11 cellular contexts compared by ENCODE assay signal in genomic region chr9:35686222-35687203, GRCh38. TPM values are rescaled to one million over a fixed set of nuclear protein-coding genes. Genes with fewer than 3 reads are reported as not detected.
A peak's percentile ranks its signal among the peaks of the same experiment; 100 is the strongest.
DNase-seq lines count a peak whose midpoint lies in the region; ATAC-seq and TF ChIP-seq lines count a peak whose summit lies in the region.
"Had no signal": no experiment of that assay in that cellular context is flagged by ENCODE, and none has a peak within 500 bp of the region (broad histone marks: within the 10 kb centered on the region; RNA-seq: fewer than 3 reads in every experiment).

No MANE protein-coding gene starts in this region.

- peaks cover 3% of the 10 kb centered on the region for H3K79me2 ChIP-seq in hepatocyte

- TF ChIP-seq CTCF in WI38 (IDR thresholded peaks at IDR 0.05; ENCODE audit: low read depth, low read length) (no peak), fibroblast of the aortic adventitia (IDR thresholded peaks at IDR 0.05; ENCODE audit: insufficient read depth, low read length) (no peak), retinal pigment epithelial cell (conservative IDR thresholded peaks at IDR 0.05; ENCODE audit: low read depth, low read length) (no peak), hepatocyte (IDR thresholded peaks at IDR 0.05; ENCODE audit: poor library complexity) (no peak)

- POLR2A ChIA-PET in activated CD8-positive, alpha-beta T cell treated with anti-CD3 and anti-CD28 coated beads, Interleukin-2, amount 10 ng/mL, durations not matched to agents 7 days and 5 days (lab: Charles Lee): no interaction called here

- 76% methylated on average over 11 of the region's 11 CpGs for WGBS in hepatocyte (ENCODE audit: low lambda C conversion rate, missing lambda C conversion rate)

- no peaks in the 10 kb centered on the region for H4K20me1 ChIP-seq in hepatocyte (ENCODE audit: insufficient read depth, poor library complexity, severe bottlenecking)

- no peaks in the 10 kb centered on the region for H3K27me3 Mint-ChIP-seq in activated CD8-positive, alpha-beta T cell treated with anti-CD3 and anti-CD28 coated beads, Interleukin-2, amount 10 ng/mL, durations not matched to agents 7 days and 5 days (ENCODE audit: low read depth)

- no peaks in the 10 kb centered on the region for H3K36me3 Mint-ChIP-seq in activated CD8-positive, alpha-beta T cell treated with anti-CD3 and anti-CD28 coated beads, Interleukin-2, amount 10 ng/mL, durations not matched to agents 7 days and 5 days (ENCODE audit: low read depth)

- CTCF ChIA-PET in activated CD8-positive, alpha-beta T cell treated with anti-CD3 and anti-CD28 coated beads, Interleukin-2, amount 10 ng/mL, durations not matched to agents 7 days and 5 days (lab: Charles Lee): interaction anchor here (0.7 to 2.2 kb wide), 6 partner anchors 9 to 83 kb away, joined by 3 to 22 read pairs (median 4); no protein-coding TSS in a partner anchor

- H3K4me1 Mint-ChIP-seq in activated CD8-positive, alpha-beta T cell treated with anti-CD3 and anti-CD28 coated beads, Interleukin-2, amount 10 ng/mL, durations not matched to agents 7 days and 5 days (ENCODE audit: low read depth): peaks cover 29% of the 10 kb centered on the region

- ATAC-seq in HG02884 (IDR thresholded peaks at IDR 0.05; ENCODE audit: unreplicated experiment): no peak
- ATAC-seq in activated CD8-positive, alpha-beta T cell treated with anti-CD3 and anti-CD28 coated beads, Interleukin-2, amount 10 ng/mL, durations not matched to agents 7 days and 5 days: no peak
- ATAC-seq: HCT116 had no signal

- DNase-seq in EH (ENCODE audit: low read depth): peak; percentile 68
- peak; percentile 35 for DNase-seq in fibroblast of the aortic adventitia (ENCODE audit: low read depth)
- no peak for DNase-seq in retinal pigment epithelial cell (ENCODE audit: low read depth)
- no peak for DNase-seq in activated CD8-positive, alpha-beta T cell treated with anti-CD3 and anti-CD28 coated beads, Interleukin-2, amount 10 ng/mL, durations not matched to agents 7 days and 5 days
- no peak for DNase-seq in KBM-7
- no peak for DNase-seq in hepatocyte (ENCODE audit: low spot score)
- DNase-seq: NCI-H187 treated with DMSO at 0.1 percent for 48 hours had no signal

- H2AFZ ChIP-seq in hepatocyte: no peak overlapping the region

- no peaks in the 10 kb centered on the region for H3K9me2 ChIP-seq in hepatocyte (replicated peaks; ENCODE audit: insufficient read depth)

- no peak overlapping the region for H3K4me2 ChIP-seq in hepatocyte

- no peak overlapping the region for H3K27ac ChIP-seq in hepatocyte
- H3K27ac ChIP-seq: HL-60 had no signal

- no peak overlapping the region for H3K27ac Mint-ChIP-seq in activated CD8-positive, alpha-beta T cell treated with anti-CD3 and anti-CD28 coated beads, Interleukin-2, amount 10 ng/mL, durations not matched to agents 7 days and 5 days

- H3K4me3 ChIP-seq in WI38 (ENCODE audit: low read depth, low read length) (peak overlapping the region; percentile 100), fibroblast of the aortic adventitia (ENCODE audit: low read depth, low read length) (peak overlapping the region; percentile 35), retinal pigment epithelial cell (ENCODE audit: low read length) (peak overlapping the region; percentile 81), hepatocyte (no peak overlapping the region)

- H3K27me3 ChIP-seq in hepatocyte: no peaks in the 10 kb centered on the region

- peaks cover 16% of the 10 kb centered on the region for H3K4me1 ChIP-seq in hepatocyte (ENCODE audit: insufficient read depth)

- no peaks in the 10 kb centered on the region for H3K9me3 ChIP-seq in hepatocyte (ENCODE audit: low read depth)

- H3K9me3 Mint-ChIP-seq in activated CD8-positive, alpha-beta T cell treated with anti-CD3 and anti-CD28 coated beads, Interleukin-2, amount 10 ng/mL, durations not matched to agents 7 days and 5 days (ENCODE audit: insufficient read depth): no peaks in the 10 kb centered on the region

- H3K36me3 ChIP-seq in hepatocyte (replicated peaks; ENCODE audit: insufficient read depth, low read depth): no peaks in the 10 kb centered on the region

- H3K4me3 Mint-ChIP-seq in activated CD8-positive, alpha-beta T cell treated with anti-CD3 and anti-CD28 coated beads, Interleukin-2, amount 10 ng/mL, durations not matched to agents 7 days and 5 days: no peak overlapping the region

- in situ Hi-C loops in KBM-7 (cut with MboI; ENCODE audit: low pct_unique_long_range_greater_than_20kb, low sequenced_read_pairs): no loop called here

RNA-seq across cellular contexts. Expression of gene TPM2, which starts 3.2 kb away (rescaled TPM):
- total RNA-seq in fibroblast of the aortic adventitia (ENCODE audit: low replicate concordance) (484 and 2,099 TPM in 2 replicates), hepatocyte (98.7 and 106 TPM in 2 replicates)
- 10 to 100 TPM; 12.0 to 12.8 TPM for total RNA-seq in activated CD8-positive, alpha-beta T cell treated with anti-CD3 and anti-CD28 coated beads, Interleukin-2, amount 10 ng/mL, durations not matched to agents 7 days and 5 days
- 166 and 203 TPM in 2 replicates for polyA plus RNA-seq in hepatocyte

RNA-seq across cellular contexts. Expression of gene CA9, which starts 12.8 kb away (rescaled TPM):
- total RNA-seq in fibroblast of the aortic adventitia (ENCODE audit: low replicate concordance) (0.45 and 1.5 TPM in 2 replicates), hepatocyte (0.27 TPM in 1 of 2 replicates, not detected in the other)
- 1 to 10 TPM in 1 of 2 experiments, under 1 TPM in 1; 0.50 to 1.3 TPM for total RNA-seq in activated CD8-positive, alpha-beta T cell treated with anti-CD3 and anti-CD28 coated beads, Interleukin-2, amount 10 ng/mL, durations not matched to agents 7 days and 5 days
- 2.1 and 2.4 TPM in 2 replicates for polyA plus RNA-seq in hepatocyte

RNA-seq across cellular contexts. Expression of gene ARHGEF39, which starts 21.5 kb away (rescaled TPM):
- total RNA-seq in fibroblast of the aortic adventitia (ENCODE audit: low replicate concordance): 3.9 TPM in 1 of 2 replicates, not detected in the other
- total RNA-seq in activated CD8-positive, alpha-beta T cell treated with anti-CD3 and anti-CD28 coated beads, Interleukin-2, amount 10 ng/mL, durations not matched to agents 7 days and 5 days: 10 to 100 TPM; 17.2 to 17.3 TPM
- total RNA-seq in hepatocyte: 1.8 and 9.4 TPM in 2 replicates
- 5.2 and 5.6 TPM in 2 replicates for polyA plus RNA-seq in hepatocyte

RNA-seq across cellular contexts. Expression of gene CCDC107, which starts 28.4 kb away (rescaled TPM):
- 6.1 and 10.9 TPM in 2 replicates for total RNA-seq in fibroblast of the aortic adventitia (ENCODE audit: low replicate concordance)
- total RNA-seq in activated CD8-positive, alpha-beta T cell treated with anti-CD3 and anti-CD28 coated beads, Interleukin-2, amount 10 ng/mL, durations not matched to agents 7 days and 5 days: 10 to 100 TPM; 34.8 to 36.8 TPM
- total RNA-seq in hepatocyte: 12.1 and 13.8 TPM in 2 replicates
- polyA plus RNA-seq in hepatocyte: 39.5 and 42.2 TPM in 2 replicates

RNA-seq across cellular contexts. Expression of gene RMRP, which starts 28.7 kb away (rescaled TPM):
- total RNA-seq in fibroblast of the aortic adventitia (ENCODE audit: low replicate concordance) (966 and 30,763 TPM in 2 replicates), hepatocyte (1,377 and 3,174 TPM in 2 replicates)
- total RNA-seq in activated CD8-positive, alpha-beta T cell treated with anti-CD3 and anti-CD28 coated beads, Interleukin-2, amount 10 ng/mL, durations not matched to agents 7 days and 5 days: over 10,000 TPM in 1 of 2 experiments, 1,000 to 10,000 TPM in 1; 7,126 to 12,592 TPM
- polyA plus RNA-seq in hepatocyte: not detected in 2 replicates

Comparison
In these comparisons a context has a peak if more than half of its experiments do, and no peak if none do; other contexts are left out.
1. DNase-seq: peak in EH (single experiment) and fibroblast of the aortic adventitia (single experiment); none in retinal pigment epithelial cell (single experiment), activated CD8-positive, alpha-beta T cell treated with anti-CD3 and anti-CD28 coated beads, Interleukin-2, amount 10 ng/mL, durations not matched to agents 7 days and 5 days (single experiment), KBM-7 (single experiment) and hepatocyte (single experiment).